In genomic region chr22:40434745-40435144, GRCh38 we compare ENCODE assay signal across 1 cellular context.
TF ChIP-seq lines count a peak whose summit lies in the region.

No MANE protein-coding gene starts in this region.

TF ChIP-seq in IMR-90, 13 proteins besides CTCF, POLR2A, EP300 and RAD21:
- TF ChIP-seq MAFK (IDR thresholded peaks at IDR 0.05; ENCODE audit: low read depth, low read length) (no peak), ELK1 (IDR thresholded peaks at IDR 0.05; ENCODE audit: borderline replicate concordance, low read depth, low read length) (no peak), NFE2L2 (IDR thresholded peaks at IDR 0.05; ENCODE audit: low read depth, low read length) (no peak), RCOR1 (IDR thresholded peaks at IDR 0.05; ENCODE audit: insufficient replicate concordance, low read length) (no peak), SMC3 (IDR thresholded peaks at IDR 0.05; ENCODE audit: low read depth, low read length) (no peak), USF2 (IDR thresholded peaks at IDR 0.05; ENCODE audit: low read depth, low read length) (no peak), RFX5 (IDR thresholded peaks at IDR 0.05; ENCODE audit: low read depth, low read length) (no peak), CEBPB (IDR thresholded peaks at IDR 0.05; ENCODE audit: low read depth, low read length) (no peak), MXI1 (IDR thresholded peaks at IDR 0.05; ENCODE audit: borderline replicate concordance, low read depth, low read length) (no peak), FOS (IDR thresholded peaks at IDR 0.05; ENCODE audit: low read depth, low read length) (no peak), MAZ (IDR thresholded peaks at IDR 0.05; ENCODE audit: borderline replicate concordance, low read depth, low read length) (no peak), CHD1 (IDR thresholded peaks at IDR 0.05; ENCODE audit: low read depth, low read length) (no peak), BHLHE40 (IDR thresholded peaks at IDR 0.05; ENCODE audit: low read depth, low read length) (no peak)
